In the genomic region with DNA sequence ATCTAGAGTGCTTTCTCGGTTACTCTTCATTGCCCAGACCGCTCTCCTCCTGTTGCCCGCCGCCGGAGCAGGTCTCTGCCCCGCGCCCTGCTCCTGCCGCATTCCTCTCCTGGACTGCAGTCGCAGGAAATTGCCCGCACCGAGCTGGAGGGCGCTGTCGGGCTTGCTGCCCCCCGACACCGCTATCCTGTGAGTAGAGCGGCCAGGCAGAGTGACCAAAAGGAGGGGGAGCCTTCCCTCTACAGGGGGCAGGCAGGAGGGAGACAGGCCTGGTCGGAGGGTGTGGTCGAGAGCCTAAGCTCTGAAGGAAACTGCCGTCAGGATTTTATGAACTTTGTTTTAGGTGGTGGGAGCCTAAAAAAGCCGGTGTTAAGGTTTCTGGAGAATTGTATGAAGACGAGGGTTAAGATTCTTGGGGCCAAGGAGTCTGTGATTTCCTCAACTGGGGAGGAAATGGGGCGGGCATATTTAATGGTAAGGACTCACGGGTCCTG, we compare ENCODE assay signal across 8 cellular contexts. TPM values are rescaled to one million over a fixed set of nuclear protein-coding genes. Genes with fewer than 3 reads are reported as not detected.
DNase-seq lines count a peak whose midpoint lies in the region; ATAC-seq and TF ChIP-seq lines count a peak whose summit lies in the region.

No MANE protein-coding gene starts in this region.

- peaks cover 15 to 39% (median 16%) of the 10 kb centered on the region in 3 donors for H3K4me1 Mint-ChIP-seq in naive B cell

- no peaks in the 10 kb centered on the region for H3K9me3 Mint-ChIP-seq in naive B cell

- H3K36me3 Mint-ChIP-seq in naive B cell: peaks cover 0 to 4% of the 10 kb centered on the region in 2 donors

- peaks cover 9% of the 10 kb centered on the region; the same call in 1 of the 2 replicates for H3K4me1 ChIP-seq in SJCRH30

- no peaks in the 10 kb centered on the region for H3K27me3 ChIP-seq in SJCRH30

- H3K27me3 Mint-ChIP-seq in naive B cell: no peaks in the 10 kb centered on the region

- TF ChIP-seq POLR2A in GM18505 (IDR thresholded peaks at IDR 0.05; ENCODE audit: borderline replicate concordance, extremely low read depth, insufficient read depth, insufficient read length) (no peak), erythroblast (IDR thresholded peaks at IDR 0.05; ENCODE audit: low read length) (no peak)

- peak overlapping the region; percentile 95 to 98 (median 96) for H3K27ac Mint-ChIP-seq in naive B cell

- DNase-seq in AG09309 (ENCODE audit: low read depth) (peak; percentile 13), SJCRH30 (peak in 1 of 2 experiments; percentile 64), erythroblast (lab: John Stamatoyannopoulos, UW) (peak; percentile 79 to 86), naive B cell (no peak)
- no peak for DNase-seq in stimulated activated CD4-positive, alpha-beta T cell treated with anti-CD3 and anti-CD28 coated beads, Interleukin-4, amount 100 ng/mL, for 1 hour

- peak overlapping the region; percentile 66 for H3K27ac ChIP-seq in SJCRH30

- no peaks in the 10 kb centered on the region for H3K9me3 ChIP-seq in SJCRH30 (replicated peaks)

- peak overlapping the region; percentile 96 to 100 (median 99) for H3K4me3 Mint-ChIP-seq in naive B cell

- H3K4me3 ChIP-seq in AG09309 (ENCODE audit: control insufficient read depth, low read depth, low read length) (peak overlapping the region; percentile 65), SJCRH30 (peak overlapping the region; percentile 72)

- peak; percentile 64 for TF ChIP-seq CTCF in AG09309 (IDR thresholded peaks at IDR 0.05; ENCODE audit: control insufficient read depth, insufficient read depth, low read depth, low read length, missing control alignments)

- H3K36me3 ChIP-seq in SJCRH30: peaks cover 7% of the 10 kb centered on the region

- ATAC-seq in GM18505 (IDR thresholded peaks at IDR 0.05; ENCODE audit: unreplicated experiment) (peak; percentile 23), HG02981 (IDR thresholded peaks at IDR 0.05; ENCODE audit: unreplicated experiment) (peak; percentile 13), naive B cell (ENCODE audit: low read depth in 2 of 2) (no peak), HG03135 (IDR thresholded peaks at IDR 0.05; ENCODE audit: unreplicated experiment) (no peak)

RNA-seq across cellular contexts. Expression of gene LRIG2, which starts 0.5 kb away (rescaled TPM):
- 13.0 and 16.9 TPM in 2 replicates for total RNA-seq in SJCRH30 (2014; rRNA removed; shearing (Covaris generic))
- 1 to 10 TPM; 1.2 to 9.8 (median 4.3) TPM for polyA plus RNA-seq in naive B cell (ENCODE audit: low read depth in 6 of 6)

Comparison
In these comparisons a context has a peak if more than half of its experiments do, and no peak if none do; other contexts are left out.
1. DNase-seq: peak in AG09309 (single experiment) and erythroblast (2 of 2); none in naive B cell (single experiment) and stimulated activated CD4-positive, alpha-beta T cell treated with anti-CD3 and anti-CD28 coated beads, Interleukin-4, amount 100 ng/mL, for 1 hour (single experiment).
2. ATAC-seq: peak in GM18505 (single experiment) and HG02981 (single experiment); none in naive B cell (0 of 2) and HG03135 (single experiment).